In the genomic region with DNA sequence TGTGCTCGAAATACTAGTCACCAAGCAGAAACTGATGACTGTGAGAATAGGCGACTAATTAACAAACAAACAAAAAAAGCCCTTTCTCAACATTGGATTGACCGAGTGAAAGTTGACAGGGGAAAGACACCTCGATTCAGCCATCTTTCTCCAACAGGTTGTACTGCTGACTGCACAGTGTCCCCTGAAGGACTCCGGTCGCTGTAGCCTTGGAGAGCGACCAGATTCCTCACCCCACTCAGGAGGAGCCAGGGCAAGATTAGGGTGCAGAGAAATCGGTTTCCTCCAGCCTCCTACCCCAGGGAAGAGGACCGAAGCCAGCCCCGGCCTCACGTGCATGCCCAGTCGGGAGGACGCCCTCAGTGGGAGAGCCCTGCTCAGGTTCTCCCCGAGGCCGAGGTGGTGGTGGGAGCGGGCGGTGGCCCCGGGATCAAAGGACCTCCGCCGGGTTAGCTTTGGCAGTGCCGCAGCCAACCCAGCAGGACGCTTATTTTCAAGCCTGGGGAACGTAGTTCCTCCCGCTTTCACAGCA, we compare ENCODE assay signal across 1 cellular context.
TF ChIP-seq lines count a peak whose summit lies in the region.

No MANE protein-coding gene starts in this region.

TF ChIP-seq in HepG2, 621 proteins besides CTCF, POLR2A, EP300 and RAD21 (continued from another document and continues in another):
- TF ChIP-seq, protein P1, sequence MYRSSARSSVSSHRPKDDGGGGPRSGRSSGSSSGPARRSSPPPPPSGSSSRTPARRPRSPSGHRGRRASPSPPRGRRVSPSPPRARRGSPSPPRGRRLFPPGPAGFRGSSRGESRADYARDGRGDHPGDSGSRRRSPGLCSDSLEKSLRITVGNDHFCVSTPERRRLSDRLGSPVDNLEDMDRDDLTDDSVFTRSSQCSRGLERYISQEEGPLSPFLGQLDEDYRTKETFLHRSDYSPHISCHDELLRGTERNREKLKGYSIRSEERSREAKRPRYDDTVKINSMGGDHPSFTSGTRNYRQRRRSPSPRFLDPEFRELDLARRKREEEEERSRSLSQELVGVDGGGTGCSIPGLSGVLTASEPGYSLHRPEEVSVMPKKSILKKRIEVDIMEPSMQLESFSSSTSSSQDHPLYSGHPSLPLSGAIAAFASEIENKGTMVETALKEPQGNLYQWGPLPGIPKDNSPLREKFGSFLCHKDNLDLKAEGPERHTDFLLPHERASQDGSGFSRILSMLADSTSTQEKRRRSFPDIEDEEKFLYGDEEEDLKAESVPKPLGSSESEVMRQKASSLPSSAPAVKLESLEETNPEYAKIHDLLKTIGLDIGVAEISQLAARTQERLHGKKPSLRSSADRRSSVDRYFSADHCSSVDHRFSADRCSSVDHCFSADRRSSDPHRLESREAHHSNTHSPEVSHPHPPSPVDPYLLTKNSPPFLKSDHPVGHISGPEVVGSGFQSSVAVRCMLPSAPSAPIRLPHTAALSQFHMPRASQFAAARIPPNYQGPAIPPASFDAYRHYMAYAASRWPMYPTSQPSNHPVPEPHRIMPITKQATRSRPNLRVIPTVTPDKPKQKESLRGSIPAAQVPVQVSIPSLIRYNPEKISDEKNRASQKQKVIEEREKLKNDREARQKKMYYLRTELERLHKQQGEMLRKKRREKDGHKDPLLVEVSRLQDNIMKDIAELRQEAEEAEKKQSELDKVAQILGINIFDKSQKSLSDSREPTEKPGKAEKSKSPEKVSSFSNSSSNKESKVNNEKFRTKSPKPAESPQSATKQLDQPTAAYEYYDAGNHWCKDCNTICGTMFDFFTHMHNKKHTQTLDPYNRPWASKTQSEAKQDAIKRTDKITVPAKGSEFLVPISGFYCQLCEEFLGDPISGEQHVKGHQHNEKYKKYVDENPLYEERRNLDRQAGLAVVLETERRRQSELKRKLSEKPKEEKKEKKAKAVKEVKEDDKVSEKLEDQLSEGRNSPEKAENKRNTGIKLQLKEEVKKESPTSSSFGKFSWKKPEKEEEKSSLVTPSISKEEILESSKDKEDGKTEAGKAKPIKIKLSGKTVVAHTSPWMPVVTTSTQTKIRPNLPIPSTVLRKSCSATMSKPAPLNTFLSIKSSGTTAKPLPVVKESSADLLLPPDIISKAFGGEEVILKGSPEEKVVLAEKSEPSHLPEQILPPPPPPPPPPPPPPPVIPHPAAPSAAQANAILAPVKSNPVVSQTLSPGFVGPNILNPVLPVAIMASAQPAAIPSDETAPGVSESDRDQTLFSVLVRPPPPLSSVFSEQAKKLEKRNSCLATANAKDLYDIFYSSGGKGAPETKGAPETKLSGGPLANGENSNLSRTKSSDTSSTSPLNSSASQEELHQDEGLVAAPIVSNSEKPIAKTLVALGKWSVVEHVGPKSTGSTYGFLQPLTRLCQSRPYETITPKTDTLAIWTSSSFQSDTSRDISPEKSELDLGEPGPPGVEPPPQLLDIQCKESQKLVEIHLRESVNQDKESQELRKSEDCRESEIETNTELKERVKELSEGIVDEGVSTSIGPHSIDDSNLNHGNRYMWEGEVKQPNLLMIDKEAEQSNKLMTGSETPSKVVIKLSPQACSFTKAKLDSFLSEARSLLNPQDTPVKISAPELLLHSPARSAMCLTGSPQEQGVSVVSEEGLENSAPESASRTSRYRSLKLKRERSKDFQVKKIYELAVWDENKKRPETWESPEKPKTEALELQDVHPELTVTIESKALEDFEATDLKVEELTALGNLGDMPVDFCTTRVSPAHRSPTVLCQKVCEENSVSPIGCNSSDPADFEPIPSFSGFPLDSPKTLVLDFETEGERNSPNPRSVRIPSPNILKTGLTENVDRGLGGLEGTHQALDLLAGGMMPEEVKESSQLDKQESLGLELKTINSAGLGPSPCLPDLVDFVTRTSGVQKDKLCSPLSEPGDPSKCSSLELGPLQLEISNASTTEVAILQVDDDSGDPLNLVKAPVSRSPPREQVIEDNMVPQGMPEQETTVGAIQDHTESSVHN (CRISPR knock-in tag; IDR thresholded peaks at IDR 0.05): no peak
- TF ChIP-seq ZC3H4 (CRISPR knock-in tag; IDR thresholded peaks at IDR 0.05; ENCODE audit: borderline replicate concordance) (0 out of 2 replicates have a peak, but pooled peaks have one; percentile 80), ZNF790 (CRISPR knock-in tag; IDR thresholded peaks at IDR 0.05; ENCODE audit: borderline replicate concordance) (no peak), ZNF878 (CRISPR knock-in tag; IDR thresholded peaks at IDR 0.05) (no peak), XRCC5 (optimal IDR thresholded peaks at IDR 0.05; ENCODE audit: low read length) (no peak), SRF (IDR thresholded peaks at IDR 0.05; ENCODE audit: low read depth, low read length) (no peak), ELF3 (CRISPR knock-in tag; IDR thresholded peaks at IDR 0.05) (no peak), ZSCAN12 (CRISPR knock-in tag; IDR thresholded peaks at IDR 0.05) (no peak; the same call in 1 of the 2 replicates), RORA (CRISPR knock-in tag; IDR thresholded peaks at IDR 0.05) (no peak), MEF2D (CRISPR knock-in tag; IDR thresholded peaks at IDR 0.05) (no peak), ZFP82 (CRISPR knock-in tag; IDR thresholded peaks at IDR 0.05; ENCODE audit: borderline replicate concordance) (no peak), ZNF329 (CRISPR knock-in tag; IDR thresholded peaks at IDR 0.05; ENCODE audit: low read depth) (no peak), FLYWCH1 (CRISPR knock-in tag; IDR thresholded peaks at IDR 0.05) (no peak), SIN3B (IDR thresholded peaks at IDR 0.05; ENCODE audit: low read length) (no peak), NFE2 (CRISPR knock-in tag; IDR thresholded peaks at IDR 0.05) (no peak), ZNF766 (CRISPR knock-in tag; IDR thresholded peaks at IDR 0.05; ENCODE audit: borderline replicate concordance) (no peak), ZNF446 (CRISPR knock-in tag; IDR thresholded peaks at IDR 0.05) (0 out of 2 replicates have a peak, but pooled peaks have one; percentile 1), TBX3 (IDR thresholded peaks at IDR 0.05; ENCODE audit: borderline replicate concordance) (peak; percentile 22; the same call in 1 of the 2 replicates), SNAI1 (CRISPR knock-in tag; IDR thresholded peaks at IDR 0.05; ENCODE audit: borderline replicate concordance) (no peak), PCBP1 (IDR thresholded peaks at IDR 0.05; ENCODE audit: borderline replicate concordance, low read depth, low read length) (no peak), NCOA2 (CRISPR knock-in tag; IDR thresholded peaks at IDR 0.05) (no peak; the same call in 1 of the 2 replicates), ZNF430 (CRISPR knock-in tag; IDR thresholded peaks at IDR 0.05) (no peak; the same call in 1 of the 2 replicates), PHF21A (CRISPR knock-in tag; IDR thresholded peaks at IDR 0.05) (no peak), PPARG (CRISPR knock-in tag; conservative IDR thresholded peaks at IDR 0.05) (no peak), ZNF34 (CRISPR knock-in tag; IDR thresholded peaks at IDR 0.05; ENCODE audit: borderline replicate concordance) (no peak), AHR (CRISPR knock-in tag; IDR thresholded peaks at IDR 0.05) (no peak), MIER3 (CRISPR knock-in tag; IDR thresholded peaks at IDR 0.05; ENCODE audit: borderline replicate concordance) (no peak), ZNF44 (CRISPR knock-in tag; IDR thresholded peaks at IDR 0.05) (no peak; the same call in 1 of the 2 replicates), LCORL (IDR thresholded peaks at IDR 0.05) (no peak), LCORL (CRISPR knock-in tag; IDR thresholded peaks at IDR 0.05) (no peak), ZBTB42 (CRISPR knock-in tag; IDR thresholded peaks at IDR 0.05) (no peak), ZNF749 (CRISPR knock-in tag; IDR thresholded peaks at IDR 0.05; ENCODE audit: borderline replicate concordance) (no peak), ZFX (CRISPR knock-in tag; IDR thresholded peaks at IDR 0.05; ENCODE audit: low read depth) (no peak), PRMT3 (CRISPR knock-in tag; IDR thresholded peaks at IDR 0.05; ENCODE audit: borderline replicate concordance, low read depth) (no peak), TSC22D2 (CRISPR knock-in tag; IDR thresholded peaks at IDR 0.05; ENCODE audit: borderline replicate concordance) (peak; percentile 18; the same call in 1 of the 2 replicates), DPF2 (CRISPR knock-in tag; IDR thresholded peaks at IDR 0.05; ENCODE audit: borderline replicate concordance, low read depth) (no peak), ZNF619 (CRISPR knock-in tag; IDR thresholded peaks at IDR 0.05) (no peak), FOXO1 (CRISPR knock-in tag; IDR thresholded peaks at IDR 0.05) (0 out of 2 replicates have a peak, but pooled peaks have one; percentile 23), CBFB (CRISPR knock-in tag; IDR thresholded peaks at IDR 0.05) (no peak; the same call in 1 of the 2 replicates), ATF1 (CRISPR knock-in tag; IDR thresholded peaks at IDR 0.05) (no peak), RCOR2 (CRISPR knock-in tag; IDR thresholded peaks at IDR 0.05) (no peak), FOXP1 (IDR thresholded peaks at IDR 0.05) (no peak), FOXP1 (CRISPR knock-in tag; IDR thresholded peaks at IDR 0.05) (no peak), ARNT2 (CRISPR knock-in tag; IDR thresholded peaks at IDR 0.05; ENCODE audit: low read depth) (no peak), NR2F1 (CRISPR knock-in tag; IDR thresholded peaks at IDR 0.05) (no peak)
- TF ChIP-seq, protein P2, sequence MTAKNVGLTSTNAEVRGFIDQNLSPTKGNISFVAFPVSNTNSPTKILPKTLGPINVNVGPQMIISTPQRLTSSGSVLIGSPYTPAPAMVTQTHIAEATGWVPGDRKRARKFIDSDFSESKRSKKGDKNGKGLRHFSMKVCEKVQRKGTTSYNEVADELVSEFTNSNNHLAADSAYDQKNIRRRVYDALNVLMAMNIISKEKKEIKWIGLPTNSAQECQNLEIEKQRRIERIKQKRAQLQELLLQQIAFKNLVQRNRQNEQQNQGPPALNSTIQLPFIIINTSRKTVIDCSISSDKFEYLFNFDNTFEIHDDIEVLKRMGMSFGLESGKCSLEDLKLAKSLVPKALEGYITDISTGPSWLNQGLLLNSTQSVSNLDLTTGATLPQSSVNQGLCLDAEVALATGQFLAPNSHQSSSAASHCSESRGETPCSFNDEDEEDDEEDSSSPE (CRISPR knock-in tag; IDR thresholded peaks at IDR 0.05): no peak
- TF ChIP-seq, protein P3, sequence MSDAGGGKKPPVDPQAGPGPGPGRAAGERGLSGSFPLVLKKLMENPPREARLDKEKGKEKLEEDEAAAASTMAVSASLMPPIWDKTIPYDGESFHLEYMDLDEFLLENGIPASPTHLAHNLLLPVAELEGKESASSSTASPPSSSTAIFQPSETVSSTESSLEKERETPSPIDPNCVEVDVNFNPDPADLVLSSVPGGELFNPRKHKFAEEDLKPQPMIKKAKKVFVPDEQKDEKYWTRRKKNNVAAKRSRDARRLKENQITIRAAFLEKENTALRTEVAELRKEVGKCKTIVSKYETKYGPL (CRISPR knock-in tag; IDR thresholded peaks at IDR 0.05): no peak
- TF ChIP-seq, protein P4, sequence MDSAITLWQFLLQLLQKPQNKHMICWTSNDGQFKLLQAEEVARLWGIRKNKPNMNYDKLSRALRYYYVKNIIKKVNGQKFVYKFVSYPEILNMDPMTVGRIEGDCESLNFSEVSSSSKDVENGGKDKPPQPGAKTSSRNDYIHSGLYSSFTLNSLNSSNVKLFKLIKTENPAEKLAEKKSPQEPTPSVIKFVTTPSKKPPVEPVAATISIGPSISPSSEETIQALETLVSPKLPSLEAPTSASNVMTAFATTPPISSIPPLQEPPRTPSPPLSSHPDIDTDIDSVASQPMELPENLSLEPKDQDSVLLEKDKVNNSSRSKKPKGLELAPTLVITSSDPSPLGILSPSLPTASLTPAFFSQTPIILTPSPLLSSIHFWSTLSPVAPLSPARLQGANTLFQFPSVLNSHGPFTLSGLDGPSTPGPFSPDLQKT (CRISPR knock-in tag; IDR thresholded peaks at IDR 0.05; ENCODE audit: borderline replicate concordance): no peak
- TF ChIP-seq, protein P5, sequence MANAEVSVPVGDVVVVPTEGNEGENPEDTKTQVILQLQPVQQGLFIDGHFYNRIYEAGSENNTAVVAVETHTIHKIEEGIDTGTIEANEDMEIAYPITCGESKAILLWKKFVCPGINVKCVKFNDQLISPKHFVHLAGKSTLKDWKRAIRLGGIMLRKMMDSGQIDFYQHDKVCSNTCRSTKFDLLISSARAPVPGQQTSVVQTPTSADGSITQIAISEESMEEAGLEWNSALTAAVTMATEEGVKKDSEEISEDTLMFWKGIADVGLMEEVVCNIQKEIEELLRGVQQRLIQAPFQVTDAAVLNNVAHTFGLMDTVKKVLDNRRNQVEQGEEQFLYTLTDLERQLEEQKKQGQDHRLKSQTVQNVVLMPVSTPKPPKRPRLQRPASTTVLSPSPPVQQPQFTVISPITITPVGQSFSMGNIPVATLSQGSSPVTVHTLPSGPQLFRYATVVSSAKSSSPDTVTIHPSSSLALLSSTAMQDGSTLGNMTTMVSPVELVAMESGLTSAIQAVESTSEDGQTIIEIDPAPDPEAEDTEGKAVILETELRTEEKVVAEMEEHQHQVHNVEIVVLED (CRISPR knock-in tag; IDR thresholded peaks at IDR 0.05; ENCODE audit: borderline replicate concordance): no peak
- TF ChIP-seq, protein P6, sequence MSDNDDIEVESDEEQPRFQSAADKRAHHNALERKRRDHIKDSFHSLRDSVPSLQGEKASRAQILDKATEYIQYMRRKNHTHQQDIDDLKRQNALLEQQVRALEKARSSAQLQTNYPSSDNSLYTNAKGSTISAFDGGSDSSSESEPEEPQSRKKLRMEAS (IDR thresholded peaks at IDR 0.05): peak; percentile 70; the same call in 1 of the 2 replicates
- TF ChIP-seq, protein P7, sequence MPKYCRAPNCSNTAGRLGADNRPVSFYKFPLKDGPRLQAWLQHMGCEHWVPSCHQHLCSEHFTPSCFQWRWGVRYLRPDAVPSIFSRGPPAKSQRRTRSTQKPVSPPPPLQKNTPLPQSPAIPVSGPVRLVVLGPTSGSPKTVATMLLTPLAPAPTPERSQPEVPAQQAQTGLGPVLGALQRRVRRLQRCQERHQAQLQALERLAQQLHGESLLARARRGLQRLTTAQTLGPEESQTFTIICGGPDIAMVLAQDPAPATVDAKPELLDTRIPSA (CRISPR knock-in tag; IDR thresholded peaks at IDR 0.05; ENCODE audit: borderline replicate concordance): no peak
- TF ChIP-seq, protein P8, sequence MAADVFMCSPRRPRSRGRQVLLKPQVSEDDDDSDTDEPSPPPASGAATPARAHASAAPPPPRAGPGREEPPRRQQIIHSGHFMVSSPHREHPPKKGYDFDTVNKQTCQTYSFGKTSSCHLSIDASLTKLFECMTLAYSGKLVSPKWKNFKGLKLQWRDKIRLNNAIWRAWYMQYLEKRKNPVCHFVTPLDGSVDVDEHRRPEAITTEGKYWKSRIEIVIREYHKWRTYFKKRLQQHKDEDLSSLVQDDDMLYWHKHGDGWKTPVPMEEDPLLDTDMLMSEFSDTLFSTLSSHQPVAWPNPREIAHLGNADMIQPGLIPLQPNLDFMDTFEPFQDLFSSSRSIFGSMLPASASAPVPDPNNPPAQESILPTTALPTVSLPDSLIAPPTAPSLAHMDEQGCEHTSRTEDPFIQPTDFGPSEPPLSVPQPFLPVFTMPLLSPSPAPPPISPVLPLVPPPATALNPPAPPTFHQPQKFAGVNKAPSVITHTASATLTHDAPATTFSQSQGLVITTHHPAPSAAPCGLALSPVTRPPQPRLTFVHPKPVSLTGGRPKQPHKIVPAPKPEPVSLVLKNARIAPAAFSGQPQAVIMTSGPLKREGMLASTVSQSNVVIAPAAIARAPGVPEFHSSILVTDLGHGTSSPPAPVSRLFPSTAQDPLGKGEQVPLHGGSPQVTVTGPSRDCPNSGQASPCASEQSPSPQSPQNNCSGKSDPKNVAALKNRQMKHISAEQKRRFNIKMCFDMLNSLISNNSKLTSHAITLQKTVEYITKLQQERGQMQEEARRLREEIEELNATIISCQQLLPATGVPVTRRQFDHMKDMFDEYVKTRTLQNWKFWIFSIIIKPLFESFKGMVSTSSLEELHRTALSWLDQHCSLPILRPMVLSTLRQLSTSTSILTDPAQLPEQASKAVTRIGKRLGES (CRISPR knock-in tag; IDR thresholded peaks at IDR 0.05; ENCODE audit: borderline replicate concordance): no peak
